In the genomic region with DNA sequence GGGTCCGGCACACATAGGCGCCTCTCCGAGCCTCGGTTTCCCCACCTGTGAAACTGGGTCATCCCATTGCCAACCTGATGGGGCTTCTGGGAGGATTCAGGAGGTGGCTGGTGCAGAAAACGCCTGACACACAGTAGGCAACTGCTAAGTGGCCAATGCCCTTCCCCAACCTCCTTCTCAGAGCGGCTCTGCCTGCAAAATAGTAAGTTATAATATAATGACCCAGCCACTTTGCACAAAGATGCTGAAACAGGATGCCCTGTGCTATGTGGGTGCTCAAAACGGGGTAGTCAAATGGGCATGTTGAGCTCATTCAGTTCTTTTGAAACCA, we compare ENCODE assay signal across 2 cellular contexts.
TF ChIP-seq lines count a peak whose summit lies in the region.

No MANE protein-coding gene starts in this region.

TF ChIP-seq in HEK293, 187 proteins besides CTCF, POLR2A, EP300 and RAD21 (continued from another document):
- TF ChIP-seq, protein P1, sequence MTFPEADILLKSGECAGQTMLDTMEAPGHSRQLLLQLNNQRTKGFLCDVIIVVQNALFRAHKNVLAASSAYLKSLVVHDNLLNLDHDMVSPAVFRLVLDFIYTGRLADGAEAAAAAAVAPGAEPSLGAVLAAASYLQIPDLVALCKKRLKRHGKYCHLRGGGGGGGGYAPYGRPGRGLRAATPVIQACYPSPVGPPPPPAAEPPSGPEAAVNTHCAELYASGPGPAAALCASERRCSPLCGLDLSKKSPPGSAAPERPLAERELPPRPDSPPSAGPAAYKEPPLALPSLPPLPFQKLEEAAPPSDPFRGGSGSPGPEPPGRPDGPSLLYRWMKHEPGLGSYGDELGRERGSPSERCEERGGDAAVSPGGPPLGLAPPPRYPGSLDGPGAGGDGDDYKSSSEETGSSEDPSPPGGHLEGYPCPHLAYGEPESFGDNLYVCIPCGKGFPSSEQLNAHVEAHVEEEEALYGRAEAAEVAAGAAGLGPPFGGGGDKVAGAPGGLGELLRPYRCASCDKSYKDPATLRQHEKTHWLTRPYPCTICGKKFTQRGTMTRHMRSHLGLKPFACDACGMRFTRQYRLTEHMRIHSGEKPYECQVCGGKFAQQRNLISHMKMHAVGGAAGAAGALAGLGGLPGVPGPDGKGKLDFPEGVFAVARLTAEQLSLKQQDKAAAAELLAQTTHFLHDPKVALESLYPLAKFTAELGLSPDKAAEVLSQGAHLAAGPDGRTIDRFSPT (tag by site-specific recombination; IDR thresholded peaks at IDR 0.05) = 0 out of 2 replicates have a peak, but pooled peaks have one; percentile 41
- TF ChIP-seq ZNF114 (tag by site-specific recombination; IDR thresholded peaks at IDR 0.05) (no peak), ZNF433 (tag by site-specific recombination; IDR thresholded peaks at IDR 0.05; ENCODE audit: low read depth) (no peak), ZNF585B (tag by site-specific recombination; IDR thresholded peaks at IDR 0.05) (no peak), ZNF423 (tag by site-specific recombination; IDR thresholded peaks at IDR 0.05) (no peak), ZNF48 (tag by site-specific recombination; IDR thresholded peaks at IDR 0.05) (no peak), ZNF335 (tag by site-specific recombination; conservative IDR thresholded peaks at IDR 0.05) (peak; percentile 61), ZNF529 (tag by site-specific recombination; IDR thresholded peaks at IDR 0.05; ENCODE audit: insufficient replicate concordance) (no peak), FEZF1 (tag by site-specific recombination; IDR thresholded peaks at IDR 0.05) (no peak), ZNF202 (tag by site-specific recombination; IDR thresholded peaks at IDR 0.05; ENCODE audit: borderline replicate concordance) (no peak)
- TF ChIP-seq, protein P2, sequence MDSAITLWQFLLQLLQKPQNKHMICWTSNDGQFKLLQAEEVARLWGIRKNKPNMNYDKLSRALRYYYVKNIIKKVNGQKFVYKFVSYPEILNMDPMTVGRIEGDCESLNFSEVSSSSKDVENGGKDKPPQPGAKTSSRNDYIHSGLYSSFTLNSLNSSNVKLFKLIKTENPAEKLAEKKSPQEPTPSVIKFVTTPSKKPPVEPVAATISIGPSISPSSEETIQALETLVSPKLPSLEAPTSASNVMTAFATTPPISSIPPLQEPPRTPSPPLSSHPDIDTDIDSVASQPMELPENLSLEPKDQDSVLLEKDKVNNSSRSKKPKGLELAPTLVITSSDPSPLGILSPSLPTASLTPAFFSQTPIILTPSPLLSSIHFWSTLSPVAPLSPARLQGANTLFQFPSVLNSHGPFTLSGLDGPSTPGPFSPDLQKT (IDR thresholded peaks at IDR 0.05; ENCODE audit: borderline replicate concordance, low read depth, low read length) = no peak
- TF ChIP-seq, protein P3, sequence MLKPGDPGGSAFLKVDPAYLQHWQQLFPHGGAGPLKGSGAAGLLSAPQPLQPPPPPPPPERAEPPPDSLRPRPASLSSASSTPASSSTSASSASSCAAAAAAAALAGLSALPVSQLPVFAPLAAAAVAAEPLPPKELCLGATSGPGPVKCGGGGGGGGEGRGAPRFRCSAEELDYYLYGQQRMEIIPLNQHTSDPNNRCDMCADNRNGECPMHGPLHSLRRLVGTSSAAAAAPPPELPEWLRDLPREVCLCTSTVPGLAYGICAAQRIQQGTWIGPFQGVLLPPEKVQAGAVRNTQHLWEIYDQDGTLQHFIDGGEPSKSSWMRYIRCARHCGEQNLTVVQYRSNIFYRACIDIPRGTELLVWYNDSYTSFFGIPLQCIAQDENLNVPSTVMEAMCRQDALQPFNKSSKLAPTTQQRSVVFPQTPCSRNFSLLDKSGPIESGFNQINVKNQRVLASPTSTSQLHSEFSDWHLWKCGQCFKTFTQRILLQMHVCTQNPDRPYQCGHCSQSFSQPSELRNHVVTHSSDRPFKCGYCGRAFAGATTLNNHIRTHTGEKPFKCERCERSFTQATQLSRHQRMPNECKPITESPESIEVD (tag by site-specific recombination; IDR thresholded peaks at IDR 0.05) = no peak
- TF ChIP-seq, protein P4, sequence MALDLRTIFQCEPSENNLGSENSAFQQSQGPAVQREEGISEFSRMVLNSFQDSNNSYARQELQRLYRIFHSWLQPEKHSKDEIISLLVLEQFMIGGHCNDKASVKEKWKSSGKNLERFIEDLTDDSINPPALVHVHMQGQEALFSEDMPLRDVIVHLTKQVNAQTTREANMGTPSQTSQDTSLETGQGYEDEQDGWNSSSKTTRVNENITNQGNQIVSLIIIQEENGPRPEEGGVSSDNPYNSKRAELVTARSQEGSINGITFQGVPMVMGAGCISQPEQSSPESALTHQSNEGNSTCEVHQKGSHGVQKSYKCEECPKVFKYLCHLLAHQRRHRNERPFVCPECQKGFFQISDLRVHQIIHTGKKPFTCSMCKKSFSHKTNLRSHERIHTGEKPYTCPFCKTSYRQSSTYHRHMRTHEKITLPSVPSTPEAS (tag by site-specific recombination; IDR thresholded peaks at IDR 0.05) = no peak
- TF ChIP-seq, protein P5, sequence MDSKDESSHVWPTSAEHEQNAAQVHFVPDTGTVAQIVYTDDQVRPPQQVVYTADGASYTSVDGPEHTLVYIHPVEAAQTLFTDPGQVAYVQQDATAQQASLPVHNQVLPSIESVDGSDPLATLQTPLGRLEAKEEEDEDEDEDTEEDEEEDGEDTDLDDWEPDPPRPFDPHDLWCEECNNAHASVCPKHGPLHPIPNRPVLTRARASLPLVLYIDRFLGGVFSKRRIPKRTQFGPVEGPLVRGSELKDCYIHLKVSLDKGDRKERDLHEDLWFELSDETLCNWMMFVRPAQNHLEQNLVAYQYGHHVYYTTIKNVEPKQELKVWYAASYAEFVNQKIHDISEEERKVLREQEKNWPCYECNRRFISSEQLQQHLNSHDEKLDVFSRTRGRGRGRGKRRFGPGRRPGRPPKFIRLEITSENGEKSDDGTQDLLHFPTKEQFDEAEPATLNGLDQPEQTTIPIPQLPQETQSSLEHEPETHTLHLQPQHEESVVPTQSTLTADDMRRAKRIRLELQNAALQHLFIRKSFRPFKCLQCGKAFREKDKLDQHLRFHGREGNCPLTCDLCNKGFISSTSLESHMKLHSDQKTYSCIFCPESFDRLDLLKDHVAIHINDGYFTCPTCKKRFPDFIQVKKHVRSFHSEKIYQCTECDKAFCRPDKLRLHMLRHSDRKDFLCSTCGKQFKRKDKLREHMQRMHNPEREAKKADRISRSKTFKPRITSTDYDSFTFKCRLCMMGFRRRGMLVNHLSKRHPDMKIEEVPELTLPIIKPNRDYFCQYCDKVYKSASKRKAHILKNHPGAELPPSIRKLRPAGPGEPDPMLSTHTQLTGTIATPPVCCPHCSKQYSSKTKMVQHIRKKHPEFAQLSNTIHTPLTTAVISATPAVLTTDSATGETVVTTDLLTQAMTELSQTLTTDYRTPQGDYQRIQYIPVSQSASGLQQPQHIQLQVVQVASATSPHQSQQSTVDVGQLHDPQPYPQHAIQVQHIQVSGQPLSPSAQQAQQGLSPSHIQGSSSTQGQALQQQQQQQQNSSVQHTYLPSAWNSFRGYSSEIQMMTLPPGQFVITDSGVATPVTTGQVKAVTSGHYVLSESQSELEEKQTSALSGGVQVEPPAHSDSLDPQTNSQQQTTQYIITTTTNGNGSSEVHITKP (tag by site-specific recombination; IDR thresholded peaks at IDR 0.05) = peak; percentile 66

TF ChIP-seq in WTC11, 78 proteins besides CTCF, POLR2A, EP300 and RAD21 (continued from another document):
- TF ChIP-seq TCF7 (CRISPR knock-in tag; IDR thresholded peaks at IDR 0.05; ENCODE audit: low read depth) (no peak), FOXK1 (CRISPR knock-in tag; IDR thresholded peaks at IDR 0.05) (no peak)
- TF ChIP-seq, protein P6, sequence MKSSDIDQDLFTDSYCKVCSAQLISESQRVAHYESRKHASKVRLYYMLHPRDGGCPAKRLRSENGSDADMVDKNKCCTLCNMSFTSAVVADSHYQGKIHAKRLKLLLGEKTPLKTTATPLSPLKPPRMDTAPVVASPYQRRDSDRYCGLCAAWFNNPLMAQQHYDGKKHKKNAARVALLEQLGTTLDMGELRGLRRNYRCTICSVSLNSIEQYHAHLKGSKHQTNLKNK (CRISPR knock-in tag; IDR thresholded peaks at IDR 0.05) = no peak
